25 cellular contexts compared by ENCODE assay signal in the genomic region with DNA sequence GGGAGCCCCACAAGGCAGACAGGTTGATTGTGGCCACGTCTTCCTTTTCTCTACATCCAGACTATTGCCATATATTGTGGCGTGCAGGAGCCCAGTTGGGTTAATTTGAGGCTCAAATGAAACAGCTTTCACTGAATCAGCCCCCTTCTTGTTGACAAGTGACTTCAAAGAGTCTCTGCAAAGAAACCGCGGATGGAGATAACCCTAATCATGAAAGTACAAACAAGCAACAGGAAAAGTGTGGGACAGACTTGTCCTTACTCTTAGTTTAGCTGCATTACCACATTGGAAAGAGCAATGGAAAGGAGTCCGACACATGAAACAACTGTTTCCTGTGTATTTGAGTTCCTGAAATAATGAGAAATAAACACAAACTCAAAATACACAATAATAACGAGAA. TPM values are rescaled to one million over a fixed set of nuclear protein-coding genes. Genes with fewer than 3 reads are reported as not detected.
"Had no signal": no experiment of that assay in that cellular context is flagged by ENCODE, and none has a peak within 500 bp of the region (broad histone marks: within the 10 kb centered on the region; RNA-seq: fewer than 3 reads in every experiment).

No MANE protein-coding gene starts in this region.

- H3K4me1 ChIP-seq: body of pancreas had no signal

- H3K36me3 ChIP-seq: ascending aorta had no signal

- H3K27ac ChIP-seq: ascending aorta, body of pancreas, KMS-11 had no signal

- H3K27me3 ChIP-seq: ascending aorta, body of pancreas had no signal

- H3K4me2 ChIP-seq: KMS-11 had no signal

- H3K9me3 ChIP-seq: ascending aorta, body of pancreas had no signal

- H3K9ac ChIP-seq: KMS-11 had no signal

- H3K4me3 ChIP-seq: ascending aorta, body of pancreas had no signal

- DNase-seq: activated B cell treated with CpG ODN at 0.5 μM for 24 hours; activated CD4-positive, alpha-beta T cell treated with anti-CD3 and anti-CD28 coated beads for 1 hour; activated CD4-positive, alpha-beta T cell treated with anti-CD3 and anti-CD28 coated beads, Interleukin-2, amount 10 ng/mL, durations not matched to agents 24 days and 14 days; activated CD4-positive, alpha-beta T cell treated with anti-CD3 and anti-CD28 coated beads, Interleukin-2, amount 50 U/mL, for 48 hours; activated CD8-positive, alpha-beta memory T cell treated with anti-CD3 and anti-CD28 coated beads, Interleukin-2, amount 10 ng/mL, durations not matched to agents 7 days and 5 days; activated effector memory CD4-positive, alpha-beta T cell treated with Interleukin-2 at 50 U/mL for 16 hours; activated naive CD4-positive, alpha-beta T cell treated with Interleukin-2 at 50 U/mL for 16 hours; activated naive CD8-positive, alpha-beta T cell treated with anti-CD3 and anti-CD28 coated beads, Interleukin-2, amount 50 U/mL, for 24 hours; activated T-cell treated with anti-CD3 and anti-CD28 coated beads, Interleukin-2, amount 50 U/mL, for 24 hours; amniotic stem cell; body of pancreas; NCI-H1092; NCI-H1417; NCI-H2029; NCI-H510A treated with DMSO at 0.1 percent for 48 hours; NCI-H69; PC-3; SHP77 treated with DMSO at 0.1 percent for 48 hours; T-cell had no signal

RNA-seq across cellular contexts. Expression of a gene that starts 3.3 kb away (rescaled TPM):
- total RNA-seq: activated B cell treated with CpG ODN at 0.5 μM for 24 hours; activated CD4-positive, alpha-beta T cell treated with anti-CD3 and anti-CD28 coated beads, Interleukin-2, amount 10 ng/mL, durations not matched to agents 24 days and 14 days; activated CD8-positive, alpha-beta memory T cell treated with anti-CD3 and anti-CD28 coated beads, Interleukin-2, amount 10 ng/mL, durations not matched to agents 7 days and 5 days; activated naive CD4-positive, alpha-beta T cell treated with anti-CD3 and anti-CD28 coated beads, Interleukin-2, amount 50 U/mL, for 72 hours; activated T-helper 1 cell treated with anti-CD3 and anti-CD28 coated beads, Interleukin-12 subunit alpha, Interleukin-12 subunit beta, Interleukin-2, Interleukin-4 antibody, amounts not matched to agents 30 ng/mL and 10 ng/mL and 1 ng/mL, durations not matched to agents 14 hours and 24 hours and 36 hours; ascending aorta; body of pancreas; T-cell; T-helper 2 cell treated with Interferon-gamma antibody and Interleukin-4, amounts not matched to agents 100 ng/mL and 5 ng/mL, for 36 hours had no signal

RNA-seq across cellular contexts. Expression of a gene that starts 40.7 kb away (rescaled TPM):
- total RNA-seq: MCF 10A had no signal
